11 cellular contexts compared by ENCODE assay signal in genomic region chr3:187955076-187955952, GRCh38.
DNase-seq lines count a peak whose midpoint lies in the region; ATAC-seq and TF ChIP-seq lines count a peak whose summit lies in the region.
"Had no signal": no experiment of that assay in that cellular context is flagged by ENCODE, and none has a peak within 500 bp of the region (broad histone marks: within the 10 kb centered on the region; RNA-seq: fewer than 3 reads in every experiment).

No MANE protein-coding gene starts in this region.

- no peak for TF ChIP-seq CTCF in heart left ventricle (IDR thresholded peaks at IDR 0.05)
- no peak for TF ChIP-seq CTCF in WTC11 (IDR thresholded peaks at IDR 0.05)

- no peaks in the 10 kb centered on the region for H3K36me3 Mint-ChIP-seq in WTC11
- H3K36me3 Mint-ChIP-seq: memory B cell had no signal

- 46 to 53% (median 50%) methylated on average over 2 of the region's 2 CpGs for WGBS in heart left ventricle, 4 donors

- POLR2A ChIA-PET in WTC11 (lab: Charles Lee), result no interaction called here

- H3K4me1 Mint-ChIP-seq in WTC11, result peaks cover 6% of the 10 kb centered on the region

- peaks cover 0 to 68% (median 18%) of the 10 kb centered on the region in 12 donors for H3K4me1 ChIP-seq in heart left ventricle

- H3K27me3 Mint-ChIP-seq in WTC11 (ENCODE audit: low read depth), result no peaks in the 10 kb centered on the region
- H3K27me3 Mint-ChIP-seq: activated naive CD8-positive, alpha-beta T cell had no signal

- DNase-seq in GOT3 (lab: John Stamatoyannopoulos, UW), result peak; percentile 50
- DNase-seq in SK-MEL-5 (ENCODE audit: low read depth, low spot score), result peak; percentile 7
- DNase-seq in heart left ventricle, result no peak
- DNase-seq in WTC11 (ENCODE audit: low spot score), result no peak
- no peak for DNase-seq in NCI-H1048 (lab: John Stamatoyannopoulos, UW)
- DNase-seq in NCI-H2107 treated with DMSO at 0.1 percent for 48 hours (lab: John Stamatoyannopoulos, UW; ENCODE audit: unreplicated experiment), result no peak

- no peak overlapping the region for H3K27ac Mint-ChIP-seq in WTC11
- H3K27ac Mint-ChIP-seq: activated naive CD8-positive, alpha-beta T cell; memory B cell had no signal

- TF ChIP-seq POLR2A in heart left ventricle (IDR thresholded peaks at IDR 0.05), result no peak

- H3K4me3 Mint-ChIP-seq in WTC11, result no peak overlapping the region
- H3K4me3 Mint-ChIP-seq: activated naive CD8-positive, alpha-beta T cell; memory B cell had no signal

- H3K9me3 ChIP-seq in heart left ventricle, result no peaks in the 10 kb centered on the region

- intact Hi-C loops in heart left ventricle (cut with DNase I), result no loop called here

- no peaks in the 10 kb centered on the region for H3K36me3 ChIP-seq in heart left ventricle

- CTCF ChIA-PET in WTC11 (lab: Charles Lee), result interaction anchor here (0.9 kb wide), 1 partner anchor 208 kb away, joined by 3 read pairs; no protein-coding TSS in a partner anchor

- H3K4me3 ChIP-seq in heart left ventricle (no peak overlapping the region), skin epidermis (no peak overlapping the region)
- H3K4me3 ChIP-seq: SK-N-MC had no signal

- in situ Hi-C loops in SK-MEL-5 (cut with HindIII; ENCODE audit: low pct_unique_long_range_greater_than_20kb, low sequenced_read_pairs), result no loop called here

- no peaks in the 10 kb centered on the region for H3K9me3 Mint-ChIP-seq in WTC11
- H3K9me3 Mint-ChIP-seq: memory B cell had no signal

- peak in 3 of 4 donors; percentile 31 to 68 (median 59) for ATAC-seq in heart left ventricle
- no peak for ATAC-seq in WTC11
- no peak for ATAC-seq in HG02852 (IDR thresholded peaks at IDR 0.05; ENCODE audit: unreplicated experiment)

- peak overlapping the region in 6 of 12 donors; percentile 7 to 28 (median 19) for H3K27ac ChIP-seq in heart left ventricle
- peak overlapping the region in 14 of 21 experiments; percentile 0 to 71 (median 40) for H3K27ac ChIP-seq in skin epidermis
- H3K27ac ChIP-seq: SK-N-MC had no signal

- H3K27me3 ChIP-seq in heart left ventricle, result no peaks in the 10 kb centered on the region

TF ChIP-seq in WTC11, 78 proteins besides CTCF, POLR2A, EP300 and RAD21:
- no peak for TF ChIP-seq PRRX2 (CRISPR knock-in tag; IDR thresholded peaks at IDR 0.05)
- no peak for TF ChIP-seq MXD4 (CRISPR knock-in tag; IDR thresholded peaks at IDR 0.05; ENCODE audit: borderline replicate concordance)
- no peak for TF ChIP-seq TEAD1 (CRISPR knock-in tag; IDR thresholded peaks at IDR 0.05)
- no peak for TF ChIP-seq FOXP4 (CRISPR knock-in tag; IDR thresholded peaks at IDR 0.05)
- TF ChIP-seq SOX15 (CRISPR knock-in tag; IDR thresholded peaks at IDR 0.05), result no peak

Comparison
In these comparisons a context has a peak if more than half of its experiments do, and no peak if none do; other contexts are left out.
1. DNase-seq: peak in GOT3 (single experiment) and SK-MEL-5 (single experiment); none in heart left ventricle (0 of 5), WTC11 (single experiment), NCI-H1048 (single experiment) and NCI-H2107 treated with DMSO at 0.1 percent for 48 hours (single experiment).
2. ATAC-seq: peak in heart left ventricle (3 of 4); none in WTC11 (single experiment) and HG02852 (single experiment).